ENCODE assay signal across 19 cellular contexts in genomic region chr15:81333363-81333762, GRCh38. TPM values are rescaled to one million over a fixed set of nuclear protein-coding genes. Genes with fewer than 3 reads are reported as not detected.
DNase-seq lines count a peak whose midpoint lies in the region; ATAC-seq and TF ChIP-seq lines count a peak whose summit lies in the region.
"Had no signal": no experiment of that assay in that cellular context is flagged by ENCODE, and none has a peak within 500 bp of the region (broad histone marks: within the 10 kb centered on the region; RNA-seq: fewer than 3 reads in every experiment).

No MANE protein-coding gene starts in this region.

- H3K27me3 ChIP-seq in neural progenitor cell: no peaks in the 10 kb centered on the region

- H2AFZ ChIP-seq in neural progenitor cell (replicated peaks): no peak overlapping the region
- H2AFZ ChIP-seq: GM23338 had no signal

- no peaks in the 10 kb centered on the region for H3K79me2 ChIP-seq in neural progenitor cell (ENCODE audit: low read depth)

- no peak for ATAC-seq in activated CD8-positive, alpha-beta memory T cell treated with anti-CD3 and anti-CD28 coated beads, Interleukin-2, amount 10 ng/mL, durations not matched to agents 7 days and 5 days
- ATAC-seq in T-helper 17 cell (no peak), GM21717 (IDR thresholded peaks at IDR 0.05; ENCODE audit: unreplicated experiment) (no peak)
- ATAC-seq: A549, HCT116, HepG2 had no signal

- no peaks in the 10 kb centered on the region for H3K9me3 Mint-ChIP-seq in activated CD8-positive, alpha-beta memory T cell treated with anti-CD3 and anti-CD28 coated beads, Interleukin-2, amount 10 ng/mL, durations not matched to agents 7 days and 5 days (ENCODE audit: low read depth)
- H3K9me3 Mint-ChIP-seq in neural progenitor cell: no peaks in the 10 kb centered on the region
- H3K9me3 Mint-ChIP-seq: CD4-positive, alpha-beta memory T cell; GM23338; HFFc6 had no signal

- no peaks in the 10 kb centered on the region for H3K4me1 ChIP-seq in neural progenitor cell

- no peaks in the 10 kb centered on the region for H4K20me1 ChIP-seq in neural progenitor cell (ENCODE audit: low read depth)

- no peak overlapping the region for H3K27ac ChIP-seq in neural progenitor cell
- H3K27ac ChIP-seq: 22Rv1, A549, C4-2B, KMS-11 had no signal

- H3K4me3 ChIP-seq in neural progenitor cell: no peak overlapping the region
- H3K4me3 ChIP-seq: A549, GM23338 had no signal

- no peak overlapping the region for H3K27ac Mint-ChIP-seq in activated CD8-positive, alpha-beta memory T cell treated with anti-CD3 and anti-CD28 coated beads, Interleukin-2, amount 10 ng/mL, durations not matched to agents 7 days and 5 days
- H3K27ac Mint-ChIP-seq in T-helper 17 cell (peak overlapping the region; percentile 24), neural progenitor cell (peak overlapping the region; percentile 57)
- H3K27ac Mint-ChIP-seq: GM23338, HFFc6 had no signal

- no peaks in the 10 kb centered on the region for H3F3A ChIP-seq in neural progenitor cell (ENCODE audit: low read depth)

- no peak overlapping the region for H3K9ac ChIP-seq in neural progenitor cell
- H3K9ac ChIP-seq: KMS-11 had no signal

- H3K27me3 Mint-ChIP-seq in activated CD8-positive, alpha-beta memory T cell treated with anti-CD3 and anti-CD28 coated beads, Interleukin-2, amount 10 ng/mL, durations not matched to agents 7 days and 5 days: no peaks in the 10 kb centered on the region
- no peaks in the 10 kb centered on the region for H3K27me3 Mint-ChIP-seq in T-helper 17 cell
- H3K27me3 Mint-ChIP-seq in neural progenitor cell (ENCODE audit: insufficient read depth, low read depth): peaks cover 4% of the 10 kb centered on the region
- H3K27me3 Mint-ChIP-seq: CD4-positive, alpha-beta memory T cell had no signal

- H3K36me3 Mint-ChIP-seq in activated CD8-positive, alpha-beta memory T cell treated with anti-CD3 and anti-CD28 coated beads, Interleukin-2, amount 10 ng/mL, durations not matched to agents 7 days and 5 days: no peaks in the 10 kb centered on the region
- no peaks in the 10 kb centered on the region for H3K36me3 Mint-ChIP-seq in T-helper 17 cell (ENCODE audit: low read depth)
- H3K36me3 Mint-ChIP-seq in neural progenitor cell: no peaks in the 10 kb centered on the region
- H3K36me3 Mint-ChIP-seq: CD4-positive, alpha-beta memory T cell had no signal

- peaks cover 12% of the 10 kb centered on the region for H3K4me1 Mint-ChIP-seq in activated CD8-positive, alpha-beta memory T cell treated with anti-CD3 and anti-CD28 coated beads, Interleukin-2, amount 10 ng/mL, durations not matched to agents 7 days and 5 days
- H3K4me1 Mint-ChIP-seq in T-helper 17 cell (peaks cover 12% of the 10 kb centered on the region), neural progenitor cell (no peaks in the 10 kb centered on the region)
- H3K4me1 Mint-ChIP-seq: GM23338 had no signal

- H3K36me3 ChIP-seq in neural progenitor cell: no peaks in the 10 kb centered on the region

- CTCF ChIA-PET in activated CD8-positive, alpha-beta memory T cell treated with anti-CD3 and anti-CD28 coated beads, Interleukin-2, amount 10 ng/mL, durations not matched to agents 7 days and 5 days (lab: Charles Lee): interaction anchor here (1.5 to 9.7 kb wide), 4 partner anchors 12 to 65 kb away, joined by 4 to 78 read pairs (median 32); no protein-coding TSS in a partner anchor

- DNase-seq in activated CD8-positive, alpha-beta memory T cell treated with anti-CD3 and anti-CD28 coated beads for 24 hours: peak; percentile 45
- DNase-seq in activated CD8-positive, alpha-beta memory T cell treated with anti-CD3 and anti-CD28 coated beads, Interleukin-2, amount 10 ng/mL, durations not matched to agents 7 days and 5 days: no peak
- DNase-seq in T-helper 17 cell (no peak), neural progenitor cell (ENCODE audit: low spot score) (no peak), OCI-M1 (lab: John Stamatoyannopoulos, UW) (no peak), GM13977 (ENCODE audit: low spot score) (no peak)
- DNase-seq: Calu3; CD4-positive, alpha-beta memory T cell; DMS79 treated with DMSO at 0.1 percent for 48 hours; GF-D8; HFFc6 had no signal

- H3K4me3 Mint-ChIP-seq in activated CD8-positive, alpha-beta memory T cell treated with anti-CD3 and anti-CD28 coated beads, Interleukin-2, amount 10 ng/mL, durations not matched to agents 7 days and 5 days: no peak overlapping the region
- H3K4me3 Mint-ChIP-seq in T-helper 17 cell (no peak overlapping the region), neural progenitor cell (no peak overlapping the region)
- H3K4me3 Mint-ChIP-seq: CD4-positive, alpha-beta memory T cell; GM23338; HFFc6 had no signal

- H3K4me2 ChIP-seq in neural progenitor cell: no peak overlapping the region
- H3K4me2 ChIP-seq: A549, GM23338, KMS-11 had no signal

- TF ChIP-seq CTCF in neural progenitor cell (IDR thresholded peaks at IDR 0.05): no peak
- no peak for TF ChIP-seq CTCF in GM13977 (IDR thresholded peaks at IDR 0.05; ENCODE audit: extremely low read depth, insufficient read depth, missing control alignments)

- H3K9me3 ChIP-seq in T-helper 17 cell (ENCODE audit: control insufficient read depth, low read length, poor library complexity, severe bottlenecking) (no peaks in the 10 kb centered on the region), neural progenitor cell (ENCODE audit: low read depth) (no peaks in the 10 kb centered on the region)
- H3K9me3 ChIP-seq: A549 had no signal

- in situ Hi-C loops in GM13977 (cut with MboI; ENCODE audit: low pct_unique_long_range_greater_than_20kb, low sequenced_read_pairs, unreplicated experiment): no loop called here

RNA-seq across cellular contexts. Expression of gene STARD5, which starts 9.4 kb away (rescaled TPM):
- total RNA-seq in activated CD8-positive, alpha-beta memory T cell treated with anti-CD3 and anti-CD28 coated beads, Interleukin-2, amount 10 ng/mL, durations not matched to agents 7 days and 5 days: 1 to 10 TPM; 4.8 to 5.2 TPM
- total RNA-seq in T-helper 17 cell: 1 to 10 TPM; 4.3 to 4.6 TPM
- total RNA-seq in neural progenitor cell (ENCODE audit: low replicate concordance): 7.2 and 8.5 TPM in 2 replicates

RNA-seq across cellular contexts. Expression of gene TMC3, which starts 40.6 kb away (rescaled TPM):
- not detected for total RNA-seq in activated CD8-positive, alpha-beta memory T cell treated with anti-CD3 and anti-CD28 coated beads, Interleukin-2, amount 10 ng/mL, durations not matched to agents 7 days and 5 days
- total RNA-seq in T-helper 17 cell (not detected), neural progenitor cell (ENCODE audit: low replicate concordance) (0.09 and 0.13 TPM in 2 replicates)
- total RNA-seq: Calu3; CD4-positive, alpha-beta memory T cell; GM23338; HepG2; HFFc6 had no signal
